ENCODE assay signal across 15 cellular contexts in genomic region chr18:1965541-1965940, GRCh38.
DNase-seq lines count a peak whose midpoint lies in the region; ATAC-seq lines count a peak whose summit lies in the region.
"Had no signal": no experiment of that assay in that cellular context is flagged by ENCODE, and none has a peak within 500 bp of the region (broad histone marks: within the 10 kb centered on the region; RNA-seq: fewer than 3 reads in every experiment).

No MANE protein-coding gene starts in this region.

- no peaks in the 10 kb centered on the region for H3K27me3 Mint-ChIP-seq in activated naive CD8-positive, alpha-beta T cell treated with anti-CD3 and anti-CD28 coated beads, Interleukin-2, amount 50 U/mL, for 24 hours
- H3K27me3 Mint-ChIP-seq in activated naive CD8-positive, alpha-beta T cell treated with anti-CD3 and anti-CD28 coated beads for 36 hours, result peaks cover 2% of the 10 kb centered on the region
- H3K27me3 Mint-ChIP-seq in T-helper 2 cell treated with Interferon-gamma antibody and Interleukin-4, amounts not matched to agents 5 μg/mL and 100 μg/mL, for 36 hours (ENCODE audit: low read depth), result no peaks in the 10 kb centered on the region

- no peaks in the 10 kb centered on the region for H3K4me1 Mint-ChIP-seq in activated naive CD8-positive, alpha-beta T cell treated with anti-CD3 and anti-CD28 coated beads, Interleukin-2, amount 50 U/mL, for 24 hours
- H3K4me1 Mint-ChIP-seq in activated naive CD8-positive, alpha-beta T cell treated with anti-CD3 and anti-CD28 coated beads for 36 hours, result no peaks in the 10 kb centered on the region
- no peaks in the 10 kb centered on the region for H3K4me1 Mint-ChIP-seq in T-helper 2 cell treated with Interferon-gamma antibody and Interleukin-4, amounts not matched to agents 5 μg/mL and 100 μg/mL, for 36 hours (ENCODE audit: low read depth)

- no peak for DNase-seq in activated naive CD8-positive, alpha-beta T cell treated with anti-CD3 and anti-CD28 coated beads, Interleukin-2, amount 50 U/mL, for 24 hours
- no peak for DNase-seq in activated naive CD8-positive, alpha-beta T cell treated with anti-CD3 and anti-CD28 coated beads for 36 hours
- DNase-seq in foreskin melanocyte (peak; percentile 5), renal cortical epithelial cell (ENCODE audit: low read depth) (peak; percentile 19), NCI-H1930 (lab: John Stamatoyannopoulos, UW) (no peak), HK-2 (ENCODE audit: unreplicated experiment) (no peak)
- DNase-seq in T-helper 2 cell treated with Interferon-gamma antibody and Interleukin-4, amounts not matched to agents 5 μg/mL and 100 μg/mL, for 36 hours (ENCODE audit: low spot score), result no peak
- DNase-seq: Caco-2; CD4-positive, alpha-beta T cell; HFFc6 had no signal

- peak; percentile 24 for ATAC-seq in activated naive CD8-positive, alpha-beta T cell treated with anti-CD3 and anti-CD28 coated beads, Interleukin-2, amount 50 U/mL, for 24 hours
- ATAC-seq in GM21528 (IDR thresholded peaks at IDR 0.05; ENCODE audit: low FRiP score, unreplicated experiment), result no peak
- ATAC-seq: A549, GM23338, HCT116, HepG2 had no signal

- no peaks in the 10 kb centered on the region for H3K36me3 Mint-ChIP-seq in activated naive CD8-positive, alpha-beta T cell treated with anti-CD3 and anti-CD28 coated beads, Interleukin-2, amount 50 U/mL, for 24 hours (ENCODE audit: low read depth)
- H3K36me3 Mint-ChIP-seq in activated naive CD8-positive, alpha-beta T cell treated with anti-CD3 and anti-CD28 coated beads for 36 hours, result no peaks in the 10 kb centered on the region
- H3K36me3 Mint-ChIP-seq in T-helper 2 cell treated with Interferon-gamma antibody and Interleukin-4, amounts not matched to agents 5 μg/mL and 100 μg/mL, for 36 hours (ENCODE audit: low read depth), result no peaks in the 10 kb centered on the region

- H3K9me3 Mint-ChIP-seq in activated naive CD8-positive, alpha-beta T cell treated with anti-CD3 and anti-CD28 coated beads, Interleukin-2, amount 50 U/mL, for 24 hours, result no peaks in the 10 kb centered on the region
- H3K9me3 Mint-ChIP-seq in activated naive CD8-positive, alpha-beta T cell treated with anti-CD3 and anti-CD28 coated beads for 36 hours, result no peaks in the 10 kb centered on the region
- H3K9me3 Mint-ChIP-seq in T-helper 2 cell treated with Interferon-gamma antibody and Interleukin-4, amounts not matched to agents 5 μg/mL and 100 μg/mL, for 36 hours, result no peaks in the 10 kb centered on the region
- H3K9me3 Mint-ChIP-seq: CD4-positive, alpha-beta T cell had no signal

- H3K4me3 Mint-ChIP-seq in activated naive CD8-positive, alpha-beta T cell treated with anti-CD3 and anti-CD28 coated beads, Interleukin-2, amount 50 U/mL, for 24 hours, result no peak overlapping the region
- H3K4me3 Mint-ChIP-seq in activated naive CD8-positive, alpha-beta T cell treated with anti-CD3 and anti-CD28 coated beads for 36 hours, result no peak overlapping the region
- no peak overlapping the region for H3K4me3 Mint-ChIP-seq in T-helper 2 cell treated with Interferon-gamma antibody and Interleukin-4, amounts not matched to agents 5 μg/mL and 100 μg/mL, for 36 hours
- H3K4me3 Mint-ChIP-seq: CD4-positive, alpha-beta T cell; GM23338; HFFc6 had no signal

- no peak overlapping the region for H3K27ac Mint-ChIP-seq in activated naive CD8-positive, alpha-beta T cell treated with anti-CD3 and anti-CD28 coated beads, Interleukin-2, amount 50 U/mL, for 24 hours
- H3K27ac Mint-ChIP-seq in activated naive CD8-positive, alpha-beta T cell treated with anti-CD3 and anti-CD28 coated beads for 36 hours, result no peak overlapping the region
- H3K27ac Mint-ChIP-seq in T-helper 2 cell treated with Interferon-gamma antibody and Interleukin-4, amounts not matched to agents 5 μg/mL and 100 μg/mL, for 36 hours, result no peak overlapping the region
- H3K27ac Mint-ChIP-seq: CD4-positive, alpha-beta T cell; GM23338; HFFc6 had no signal

Comparison
In these comparisons a context has a peak if more than half of its experiments do, and no peak if none do; other contexts are left out.
1. DNase-seq: peak in foreskin melanocyte (single experiment) and renal cortical epithelial cell (single experiment); none in activated naive CD8-positive, alpha-beta T cell treated with anti-CD3 and anti-CD28 coated beads, Interleukin-2, amount 50 U/mL, for 24 hours (single experiment), activated naive CD8-positive, alpha-beta T cell treated with anti-CD3 and anti-CD28 coated beads for 36 hours (single experiment), NCI-H1930 (0 of 2), T-helper 2 cell treated with Interferon-gamma antibody and Interleukin-4, amounts not matched to agents 5 μg/mL and 100 μg/mL, for 36 hours (single experiment) and HK-2 (single experiment).